Comparison of ENCODE assay signal across 2 cellular contexts in genomic region chr3:31132132-31132769, GRCh38.
A peak's percentile ranks its signal among the peaks of the same experiment; 100 is the strongest.
TF ChIP-seq lines count a peak whose summit lies in the region.

No MANE protein-coding gene starts in this region.

TF ChIP-seq in Ishikawa, 13 proteins besides CTCF, POLR2A, EP300 and RAD21 (continued from another document):
- TF ChIP-seq REST (IDR thresholded peaks at IDR 0.05; ENCODE audit: low read depth) (no peak), YY1 (IDR thresholded peaks at IDR 0.05; ENCODE audit: low read depth) (no peak), TAF1 (IDR thresholded peaks at IDR 0.05; ENCODE audit: low read depth) (no peak), FOXM1 (IDR thresholded peaks at IDR 0.05; ENCODE audit: borderline replicate concordance, low read depth) (no peak), MAX (IDR thresholded peaks at IDR 0.05) (no peak), CEBPB (IDR thresholded peaks at IDR 0.05) (no peak), EGR1 (IDR thresholded peaks at IDR 0.05) (no peak), NFIC (IDR thresholded peaks at IDR 0.05) (no peak), ZBTB7A (IDR thresholded peaks at IDR 0.05; ENCODE audit: low read depth) (no peak), TCF12 (IDR thresholded peaks at IDR 0.05; ENCODE audit: low read depth) (no peak)
- TF ChIP-seq, protein P1, sequence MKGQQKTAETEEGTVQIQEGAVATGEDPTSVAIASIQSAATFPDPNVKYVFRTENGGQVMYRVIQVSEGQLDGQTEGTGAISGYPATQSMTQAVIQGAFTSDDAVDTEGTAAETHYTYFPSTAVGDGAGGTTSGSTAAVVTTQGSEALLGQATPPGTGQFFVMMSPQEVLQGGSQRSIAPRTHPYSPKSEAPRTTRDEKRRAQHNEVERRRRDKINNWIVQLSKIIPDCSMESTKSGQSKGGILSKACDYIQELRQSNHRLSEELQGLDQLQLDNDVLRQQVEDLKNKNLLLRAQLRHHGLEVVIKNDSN (IDR thresholded peaks at IDR 0.05), result no peak

TF ChIP-seq in K562, 482 proteins besides CTCF, POLR2A, EP300 and RAD21 (continued from another document):
- TF ChIP-seq SMC3 (conservative IDR thresholded peaks at IDR 0.05; ENCODE audit: insufficient read depth, low read depth, low read length), result peak; percentile 42; the same call in 1 of the 2 replicates
